11 cellular contexts compared by ENCODE assay signal in the genomic region with DNA sequence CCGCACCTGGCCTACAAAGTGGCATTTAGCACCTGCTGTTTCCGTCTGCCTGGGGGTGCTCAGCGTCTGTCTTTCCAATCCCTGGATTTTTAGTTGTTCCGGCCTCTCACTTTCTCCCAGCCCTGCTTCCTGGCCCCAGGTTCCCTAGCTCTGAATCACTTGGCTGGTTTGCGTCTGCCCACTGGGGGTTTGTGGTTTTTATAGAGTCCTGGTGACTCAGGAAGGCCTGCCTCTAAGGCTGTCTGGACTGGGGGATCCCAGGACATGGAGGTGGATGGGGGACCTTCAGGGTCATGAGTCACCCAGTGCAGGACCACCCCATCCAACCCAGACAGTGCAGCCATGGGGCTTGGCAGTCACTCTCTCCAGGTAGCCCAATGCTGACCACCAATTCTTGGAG. TPM values are rescaled to one million over a fixed set of nuclear protein-coding genes. Genes with fewer than 3 reads are reported as not detected.
DNase-seq lines count a peak whose midpoint lies in the region; ATAC-seq and TF ChIP-seq lines count a peak whose summit lies in the region.
"Had no signal": no experiment of that assay in that cellular context is flagged by ENCODE, and none has a peak within 500 bp of the region (broad histone marks: within the 10 kb centered on the region; RNA-seq: fewer than 3 reads in every experiment).

No MANE protein-coding gene starts in this region.

- H3K27me3 Mint-ChIP-seq in endodermal cell (ENCODE audit: insufficient read depth): no peaks in the 10 kb centered on the region

- no peak overlapping the region for H3K4me3 Mint-ChIP-seq in endodermal cell

- peak overlapping the region; percentile 68 for H3K27ac Mint-ChIP-seq in endodermal cell

- no peaks in the 10 kb centered on the region for H3K9me3 ChIP-seq in endodermal cell (ENCODE audit: control insufficient read depth, low read length)
- H3K9me3 ChIP-seq in effector memory CD4-positive, alpha-beta T cell (ENCODE audit: control insufficient read depth, low read length): no peaks in the 10 kb centered on the region

- H3K4me3 ChIP-seq in endodermal cell (ENCODE audit: low read length): no peak overlapping the region
- no peak overlapping the region for H3K4me3 ChIP-seq in effector memory CD4-positive, alpha-beta T cell (ENCODE audit: insufficient read depth, low read depth, low read length, poor library complexity, severe bottlenecking)
- H3K4me3 ChIP-seq: lung had no signal

- peak; percentile 95 for DNase-seq in GM03348 (ENCODE audit: low spot score)
- peak; percentile 19 for DNase-seq in RKO (ENCODE audit: low spot score)
- no peak for DNase-seq in endodermal cell
- DNase-seq in non-pigmented ciliary epithelial cell (ENCODE audit: low read depth): peak; percentile 87
- DNase-seq in effector memory CD4-positive, alpha-beta T cell: no peak
- no peak for DNase-seq in NCI-H524 (lab: John Stamatoyannopoulos, UW)
- DNase-seq in OCI-M2 (lab: John Stamatoyannopoulos, UW; ENCODE audit: unreplicated experiment): no peak
- DNase-seq: stimulated activated CD4-positive, alpha-beta T cell treated with anti-CD3 and anti-CD28 coated beads, Interleukin-2, amount 100 ng/mL, for 24 hours; T-helper 2 cell had no signal

- H3K9ac ChIP-seq in endodermal cell (ENCODE audit: extremely low read depth, low read length, poor library complexity, severe bottlenecking): no peak overlapping the region

- 90 to 93% methylated on average over 3 to 5 of the region's 5 CpGs for WGBS in endodermal cell (ENCODE audit: insufficient coverage in 1 of 2, insufficient read length in 1 of 2), 2 experiments

- peaks cover 64% of the 10 kb centered on the region for H3K36me3 Mint-ChIP-seq in endodermal cell (ENCODE audit: low read depth)

- H3K4me1 Mint-ChIP-seq in endodermal cell: peaks cover 15% of the 10 kb centered on the region

- ATAC-seq in GM19023 (IDR thresholded peaks at IDR 0.05; ENCODE audit: unreplicated experiment): no peak

- peaks cover 90% of the 10 kb centered on the region for H3K36me3 ChIP-seq in endodermal cell (ENCODE audit: control insufficient read depth, insufficient read depth, low read length)
- peaks cover 17% of the 10 kb centered on the region for H3K36me3 ChIP-seq in effector memory CD4-positive, alpha-beta T cell (ENCODE audit: control insufficient read depth, insufficient read depth, low read length)

- no peaks in the 10 kb centered on the region for H3K9me3 Mint-ChIP-seq in endodermal cell

- H3K4me1 ChIP-seq in endodermal cell (ENCODE audit: control insufficient read depth, insufficient read depth, low read length): peaks cover 5% of the 10 kb centered on the region
- H3K4me1 ChIP-seq in effector memory CD4-positive, alpha-beta T cell (ENCODE audit: control insufficient read depth, insufficient read depth, low read length, poor library complexity, severe bottlenecking): no peaks in the 10 kb centered on the region

- TF ChIP-seq CTCF in endodermal cell (conservative IDR thresholded peaks at IDR 0.05): no peak

- H3K27me3 ChIP-seq in endodermal cell (ENCODE audit: control insufficient read depth, insufficient read depth, low read length, poor library complexity, severe bottlenecking): no peaks in the 10 kb centered on the region
- no peaks in the 10 kb centered on the region for H3K27me3 ChIP-seq in effector memory CD4-positive, alpha-beta T cell (replicated peaks; ENCODE audit: control insufficient read depth, insufficient read depth, low read length, poor library complexity, severe bottlenecking)

- H3K27ac ChIP-seq in endodermal cell (ENCODE audit: low read depth, low read length): no peak overlapping the region
- H3K27ac ChIP-seq in effector memory CD4-positive, alpha-beta T cell (ENCODE audit: insufficient read depth, low read length, poor library complexity, severe bottlenecking): no peak overlapping the region

RNA-seq across cellular contexts. Expression of gene MRPL37, which starts 53.5 kb away (rescaled TPM):
- total RNA-seq in endodermal cell: 10 to 100 TPM; 84.5 to 95.8 TPM
- 87.1 TPM for polyA plus RNA-seq in endodermal cell (2013, experiment 1 of 2)
- polyA plus RNA-seq in endodermal cell (2013, experiment 2 of 2): 77.1 TPM

RNA-seq across cellular contexts. Expression of gene CYB5RL, which starts 53.6 kb away (rescaled TPM):
- total RNA-seq in endodermal cell: 10 to 100 TPM in 1 of 2 donors, 1 to 10 TPM in 1; 8.2 to 11.0 TPM
- 13.3 TPM for polyA plus RNA-seq in endodermal cell (2013, experiment 1 of 2)
- 12.0 TPM for polyA plus RNA-seq in endodermal cell (2013, experiment 2 of 2)

Comparison
In these comparisons a context has a peak if more than half of its experiments do, and no peak if none do; other contexts are left out.
1. DNase-seq: peak in GM03348 (single experiment), RKO (single experiment) and non-pigmented ciliary epithelial cell (single experiment); none in endodermal cell (single experiment), effector memory CD4-positive, alpha-beta T cell (0 of 3), NCI-H524 (0 of 2) and OCI-M2 (single experiment).